In the genomic region with DNA sequence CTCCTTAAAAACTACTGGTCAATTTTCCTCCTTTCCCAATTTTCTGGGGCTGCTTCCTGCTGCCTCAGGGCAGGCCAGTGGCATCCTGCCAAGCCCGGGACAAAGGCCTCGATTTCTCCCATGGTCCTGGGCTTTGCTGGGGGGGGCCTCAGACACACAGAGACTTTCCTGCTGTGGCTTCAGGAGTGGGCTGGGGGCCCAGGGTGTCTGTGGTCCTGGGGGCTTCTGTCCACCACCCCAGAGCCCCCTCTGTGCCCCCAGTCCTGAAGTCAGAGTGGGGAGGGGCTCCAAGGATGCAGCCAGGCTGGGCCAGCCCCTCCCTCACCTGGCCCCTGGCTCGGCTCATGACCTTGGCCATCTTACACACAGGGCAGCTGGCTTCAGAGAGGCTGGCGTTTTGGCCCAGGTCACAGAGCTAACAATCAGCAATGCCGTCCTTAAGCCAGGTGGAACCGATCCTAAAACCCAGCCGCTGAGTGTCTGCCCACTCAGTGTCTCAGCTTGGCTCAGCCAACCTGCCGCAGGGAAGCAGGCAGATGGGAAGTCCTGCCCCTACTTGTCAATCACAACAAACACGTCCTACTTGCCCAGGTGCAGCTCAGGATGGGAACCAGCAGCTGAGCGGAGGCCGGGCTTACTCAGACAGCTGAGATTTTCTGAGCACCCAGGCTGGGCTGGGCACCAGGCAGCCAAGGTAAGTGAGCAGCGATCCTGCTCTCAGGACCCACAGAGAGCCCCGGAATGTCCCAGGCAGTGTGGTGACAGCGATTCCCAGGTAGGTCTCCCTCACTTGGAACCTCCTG, we compare ENCODE assay signal across 12 cellular contexts. TPM values are rescaled to one million over a fixed set of nuclear protein-coding genes. Genes with fewer than 3 reads are reported as not detected.
DNase-seq lines count a peak whose midpoint lies in the region; ATAC-seq and TF ChIP-seq lines count a peak whose summit lies in the region.
"Had no signal": no experiment of that assay in that cellular context is flagged by ENCODE, and none has a peak within 500 bp of the region (broad histone marks: within the 10 kb centered on the region; RNA-seq: fewer than 3 reads in every experiment).

No MANE protein-coding gene starts in this region.

- intact Hi-C loops in PC-3 (cut with micrococcal nuclease) = no loop called here
- intact Hi-C loops in left ventricle myocardium superior (cut with micrococcal nuclease) = no loop called here
- intact Hi-C loops in upper lobe of right lung (cut with DNase I) = no loop called here

- CTCF ChIA-PET in PC-3 (lab: Charles Lee) = interaction anchor here (0.9 kb wide), 1 partner anchor 39 kb away, joined by 4 read pairs; no protein-coding TSS in a partner anchor

- H3K9me3 ChIP-seq in PC-3 (ENCODE audit: low read length) (no peaks in the 10 kb centered on the region), upper lobe of right lung (no peaks in the 10 kb centered on the region)
- H3K9me3 ChIP-seq: gastroesophageal sphincter had no signal

- TF ChIP-seq CTCF in PC-3 (conservative IDR thresholded peaks at IDR 0.05; ENCODE audit: low read depth, low read length) = no peak
- TF ChIP-seq CTCF in upper lobe of right lung (IDR thresholded peaks at IDR 0.05) = no peak

- no peak overlapping the region for H3K4me2 ChIP-seq in PC-3 (ENCODE audit: low read length)

- H2AFZ ChIP-seq in PC-3 (ENCODE audit: low read length) = no peak overlapping the region

- H3K9me2 ChIP-seq in PC-3 (replicated peaks; ENCODE audit: low read length) = no peaks in the 10 kb centered on the region

- DNase-seq in SHP77 (lab: John Stamatoyannopoulos, UW) = peak; percentile 7 to 11
- DNase-seq in SHP77 treated with DMSO at 0.1 percent for 48 hours (lab: John Stamatoyannopoulos, UW) = no peak
- DNase-seq in PC-3 = peak; percentile 51
- peak; percentile 48 for DNase-seq in left ventricle myocardium superior
- peak; percentile 57 for DNase-seq in upper lobe of right lung
- DNase-seq in ecto neural progenitor cell (ENCODE audit: low spot score) = no peak
- DNase-seq: activated CD4-positive, alpha-beta T cell treated with anti-CD3 and anti-CD28 coated beads, Interleukin-2, amount 10 ng/mL, durations not matched to agents 7 days and 5 days; activated naive CD4-positive, alpha-beta T cell treated with anti-CD3 and anti-CD28 coated beads for 36 hours; H9 had no signal

- H3K4me1 ChIP-seq in PC-3 (ENCODE audit: insufficient read depth, low read length) = peaks cover 13% of the 10 kb centered on the region
- H3K4me1 ChIP-seq in upper lobe of right lung = peaks cover 6% of the 10 kb centered on the region

- ATAC-seq in PC-3 (peak; percentile 29), left ventricle myocardium superior (no peak), upper lobe of right lung (no peak), HG03342 (IDR thresholded peaks at IDR 0.05; ENCODE audit: unreplicated experiment) (no peak), GM18511 (IDR thresholded peaks at IDR 0.05; ENCODE audit: unreplicated experiment) (no peak)
- ATAC-seq: gastroesophageal sphincter had no signal

- H3K36me3 ChIP-seq in PC-3 (ENCODE audit: low read depth, low read length) = no peaks in the 10 kb centered on the region
- no peaks in the 10 kb centered on the region for H3K36me3 ChIP-seq in upper lobe of right lung

- H4K20me1 ChIP-seq in PC-3 (ENCODE audit: low read length) = no peaks in the 10 kb centered on the region

- H3K79me2 ChIP-seq in PC-3 (ENCODE audit: low read length) = peaks cover 9% of the 10 kb centered on the region

- H3F3A ChIP-seq in PC-3 (ENCODE audit: low read length, unreplicated experiment) = no peaks in the 10 kb centered on the region

- H3K4me3 ChIP-seq in PC-3 (ENCODE audit: low read length) = no peak overlapping the region
- no peak overlapping the region for H3K4me3 ChIP-seq in upper lobe of right lung
- H3K4me3 ChIP-seq: gastroesophageal sphincter had no signal

- H3K27ac ChIP-seq in PC-3 (ENCODE audit: low read length) = no peak overlapping the region
- H3K27ac ChIP-seq in upper lobe of right lung = no peak overlapping the region

- no TSS peak for BruUV-seq in PC-3 (replicated peaks; lab: Mats Ljungman, UMichigan)

- POLR2A ChIA-PET in PC-3 (lab: Charles Lee; ENCODE audit: unreplicated experiment) = no interaction called here

- H3K27me3 ChIP-seq in PC-3 (ENCODE audit: low read length) (no peaks in the 10 kb centered on the region), upper lobe of right lung (no peaks in the 10 kb centered on the region)
- H3K27me3 ChIP-seq: gastroesophageal sphincter had no signal

- H3K9ac ChIP-seq in PC-3 (ENCODE audit: low read length) = no peak overlapping the region

RNA-seq across cellular contexts. Expression of gene OSBPL5, which starts 34.6 kb away (rescaled TPM):
- 51.4 and 51.5 TPM in 2 replicates for total RNA-seq in PC-3 (2014; rRNA removed)
- 15.9 TPM for total RNA-seq in left ventricle myocardium superior
- 52.6 TPM for total RNA-seq in upper lobe of right lung

Comparison
In these comparisons a context has a peak if more than half of its experiments do, and no peak if none do; other contexts are left out.
1. DNase-seq: peak in SHP77 (2 of 2), PC-3 (single experiment), left ventricle myocardium superior (single experiment) and upper lobe of right lung (single experiment); none in SHP77 treated with DMSO at 0.1 percent for 48 hours (single experiment) and ecto neural progenitor cell (single experiment).